10 cellular contexts compared by ENCODE assay signal in the genomic region with DNA sequence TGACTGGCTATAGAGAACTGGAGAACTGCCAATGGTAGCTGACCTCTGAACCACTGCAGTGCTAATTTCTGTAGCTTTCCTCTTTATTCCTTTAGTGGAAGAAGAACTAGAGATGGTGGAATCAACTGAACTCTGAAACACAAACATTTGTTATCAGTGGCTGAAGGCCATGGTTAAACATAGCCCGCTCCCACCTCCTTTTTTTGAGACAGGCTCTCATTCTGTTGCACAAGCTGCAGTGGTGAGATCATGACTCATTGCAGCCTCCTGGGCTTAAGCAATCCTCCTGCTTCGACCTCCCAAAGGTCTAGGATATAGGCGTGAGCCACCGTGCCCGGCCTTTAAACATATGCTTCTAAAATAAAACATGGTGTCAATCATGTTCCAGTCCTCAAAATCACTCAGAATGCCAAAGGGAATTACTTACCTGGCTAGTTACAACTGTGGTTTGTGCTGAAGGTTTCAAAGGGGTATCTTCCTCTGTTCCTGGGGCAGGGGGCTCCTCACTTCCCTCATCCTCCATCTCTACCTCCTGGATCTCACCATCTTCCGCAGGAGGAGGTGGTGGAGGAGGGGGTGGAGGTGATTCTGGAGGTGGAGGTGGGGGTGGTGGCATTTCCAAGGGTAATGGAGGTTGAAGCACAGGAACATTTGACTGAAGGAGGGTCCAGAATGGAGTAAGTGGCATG. TPM values are rescaled to one million over a fixed set of nuclear protein-coding genes. Genes with fewer than 3 reads are reported as not detected.
DNase-seq lines count a peak whose midpoint lies in the region; ATAC-seq, FAIRE-seq and TF ChIP-seq lines count a peak whose summit lies in the region.
"Had no signal": no experiment of that assay in that cellular context is flagged by ENCODE, and none has a peak within 500 bp of the region (broad histone marks: within the 10 kb centered on the region; RNA-seq: fewer than 3 reads in every experiment).

No MANE protein-coding gene starts in this region.

- in situ Hi-C loops in astrocyte of the spinal cord (cut with HindIII; ENCODE audit: low sequenced_read_pairs), result no loop called here
- in situ Hi-C loops in HepG2 (cut with HindIII; ENCODE audit: extremely low pct_ligation_motif_present, low pct_unique_long_range_greater_than_20kb), result loop anchor here (10.0 kb wide), 1 partner anchor 79 kb away; the partner anchor contains the start of gene MTCH2

- peaks cover 64 to 94% of the 10 kb centered on the region in 2 experiments for H3K36me3 ChIP-seq in HEK293 (ENCODE audit: control insufficient read depth in 2 of 2, insufficient read depth in 1 of 2, low read length in 2 of 2)
- H3K36me3 ChIP-seq in HepG2 (replicated peaks in 1 of 2; ENCODE audit: control insufficient read depth in 1 of 2, insufficient read depth in 2 of 2, low read length in 2 of 2), result peaks cover 13 to 39% of the 10 kb centered on the region in 2 experiments

- H3K4me1 ChIP-seq in HEK293 (ENCODE audit: control insufficient read depth, insufficient read depth, low read length) (peaks cover 3% of the 10 kb centered on the region; the same call in 1 of the 2 replicates), HepG2 (ENCODE audit: insufficient read depth, low read length) (peaks cover 67% of the 10 kb centered on the region)

- H3K27ac Mint-ChIP-seq in HFFc6, result no peak overlapping the region

- CTCF ChIA-PET in HEK293 (lab: Yijun Ruan, JAX) (no interaction called here), HepG2 (lab: Yijun Ruan, JAX; ENCODE audit: low intra/inter-chr PET ratio, low total read pairs) (interaction anchor here (0.6 kb wide), 1 partner anchor 123 kb away, joined by 3 read pairs; no protein-coding TSS in a partner anchor)

- no peak overlapping the region for H3K4me3 Mint-ChIP-seq in HFFc6

- H3K4me3 ChIP-seq in HEK293 (ENCODE audit: low read depth, low read length), result no peak overlapping the region
- no peak overlapping the region for H3K4me3 ChIP-seq in astrocyte of the spinal cord (ENCODE audit: low read depth, low read length)
- peak overlapping the region in 1 of 3 experiments; percentile 5; a peak in 1 of 6 replicates for H3K4me3 ChIP-seq in HepG2 (replicated peaks in 1 of 3; ENCODE audit: insufficient read depth in 1 of 3, low read depth in 2 of 3, low read length in 3 of 3)

- H3K4me2 ChIP-seq in HepG2 (ENCODE audit: low read depth, low read length), result no peak overlapping the region

- TF ChIP-seq POLR2A in HepG2 (IDR thresholded peaks at IDR 0.05; ENCODE audit: insufficient read depth in 1 of 2, low read depth in 2 of 2, low read length in 2 of 2), result 0 out of 4 replicates have a peak, but pooled peaks of 1 of the 2 experiments have one; percentile 10

- no peak overlapping the region for H2AFZ ChIP-seq in HepG2 (ENCODE audit: low read length)

- TF ChIP-seq CTCF in HEK293 (tag by site-specific recombination; IDR thresholded peaks at IDR 0.05), result no peak
- no peak for TF ChIP-seq CTCF in astrocyte of the spinal cord (IDR thresholded peaks at IDR 0.05; ENCODE audit: low read depth, low read length)
- TF ChIP-seq CTCF in HepG2 (CRISPR knock-in tag; IDR thresholded peaks at IDR 0.05), result no peak
- TF ChIP-seq CTCF in HFFc6 (IDR thresholded peaks at IDR 0.05), result no peak

- peak; percentile 96 for ATAC-seq in HepG2

- H3K27me3 Mint-ChIP-seq in HFFc6 (ENCODE audit: insufficient read depth), result peaks cover 1% of the 10 kb centered on the region; the same call in 1 of the 2 replicates

- intact Hi-C loops in HepG2 (cut with micrococcal nuclease; ENCODE audit: unreplicated experiment), result loop anchor here (1.0 kb wide), 1 partner anchor 82 kb away; the partner anchor contains the start of gene MTCH2

- H3K27ac ChIP-seq in HEK293 (ENCODE audit: extremely low read depth, low read depth, low read length) (peak overlapping the region; percentile 49; the same call in 1 of the 2 replicates), HepG2 (ENCODE audit: extremely low read length, insufficient read depth, low read length) (peak overlapping the region; percentile 67)

- BruUV-seq in HepG2 (replicated peaks; lab: Mats Ljungman, UMichigan), result no TSS peak

- peak; percentile 45 for DNase-seq in A172 (ENCODE audit: low spot score)
- DNase-seq in astrocyte of the spinal cord (ENCODE audit: low read depth, low spot score), result peak; percentile 59
- peak; percentile 98 for DNase-seq in HepG2 (ENCODE audit: low spot score)
- no peak for DNase-seq in DMS53 treated with DMSO at 0.1 percent for 48 hours (lab: John Stamatoyannopoulos, UW; ENCODE audit: unreplicated experiment)
- no peak for DNase-seq in hippocampal formation (lab: John Stamatoyannopoulos, UW)
- DNase-seq in HFFc6, result no peak
- DNase-seq in stimulated activated CD4-positive, alpha-beta T cell treated with anti-CD3 and anti-CD28 coated beads, Interleukin-12 subunit alpha, Interleukin-12 subunit beta, amount 100 ng/mL, for 4 hours, result no peak
- DNase-seq: DMS79, RPMI8226 had no signal

- no peak overlapping the region for H3K9ac ChIP-seq in HepG2 (ENCODE audit: insufficient read depth, low read depth, low read length)

- no peak for TF ChIP-seq RAD21 in HepG2 (CRISPR knock-in tag; IDR thresholded peaks at IDR 0.05)

- POLR2A ChIA-PET in HEK293 (lab: Yijun Ruan, JAX), result interaction anchor here (1.2 kb wide), 2 partner anchors 9 to 38 kb away, joined by 3 read pairs; partner anchors contain the start of gene AGBL2
- POLR2A ChIA-PET in HepG2 (lab: Yijun Ruan, JAX), result interaction anchor here (0.6 to 1.5 kb wide), 11 partner anchors 9 to 298 kb away, joined by 3 to 40 read pairs (median 4); partner anchors contain the start of genes AGBL2 and PSMC3

- H3K9me3 Mint-ChIP-seq in HFFc6, result no peaks in the 10 kb centered on the region

- H3K4me1 Mint-ChIP-seq in HFFc6 (ENCODE audit: low read depth), result no peaks in the 10 kb centered on the region

- H3K79me2 ChIP-seq in HepG2 (ENCODE audit: insufficient read depth, low read length), result no peaks in the 10 kb centered on the region

- peaks cover 2% of the 10 kb centered on the region; the same call in 1 of the 2 replicates for H4K20me1 ChIP-seq in HepG2 (ENCODE audit: insufficient read depth, low read length)

- H3K27me3 ChIP-seq in HepG2 (ENCODE audit: control insufficient read depth in 1 of 2, insufficient read depth in 2 of 2, low read length in 2 of 2), result no peaks in the 10 kb centered on the region

- WGBS in HepG2 (ENCODE audit: low lambda C conversion rate), result 9% methylated on average over 6 of the region's 6 CpGs

- peak; percentile 54 to 95; a peak in 2 of 4 replicates for TF ChIP-seq EP300 in HepG2 (IDR thresholded peaks at IDR 0.05; ENCODE audit: low read depth in 2 of 2, low read length in 2 of 2)
- TF ChIP-seq EP300 in HepG2 (CRISPR knock-in tag; IDR thresholded peaks at IDR 0.05; ENCODE audit: borderline replicate concordance), result peak; percentile 85; the same call in 1 of the 2 replicates

- FAIRE-seq in HepG2 (lab: Jason Lieb, UNC), result peak; percentile 98

- peaks cover 38% of the 10 kb centered on the region for H3K36me3 Mint-ChIP-seq in HFFc6 (ENCODE audit: low read depth)

- H3K9me3 ChIP-seq in HEK293 (ENCODE audit: control insufficient read depth, insufficient read depth, low read depth, low read length) (no peaks in the 10 kb centered on the region), HepG2 (ENCODE audit: low read length) (no peaks in the 10 kb centered on the region)

RNA-seq across cellular contexts. Expression of gene AGBL2, which starts 9.0 kb away (rescaled TPM):
- 1.8 and 2.8 TPM in 2 replicates for total RNA-seq in A172 (2014; rRNA removed; shearing (Covaris generic))
- 0.67 and 1.6 TPM in 2 replicates for total RNA-seq in HepG2 (2016; rRNA removed; fragmentation: Illumina TruSeq; extraction: Trizol)
- 1.1 and 1.4 TPM in 2 replicates for total RNA-seq in HepG2 (2016; cell fraction: cytosol; rRNA removed; fragmentation: Illumina TruSeq; extraction: Trizol; ENCODE audit: low read depth)
- 0.56 and 2.4 TPM in 2 replicates for total RNA-seq in HepG2 (2016; cell fraction: insoluble cytoplasmic fraction; rRNA removed; fragmentation: Illumina TruSeq; extraction: Trizol)
- 1.1 and 2.4 TPM in 2 replicates for total RNA-seq in HepG2 (2016; cell fraction: membrane; rRNA removed; fragmentation: Illumina TruSeq; extraction: Trizol)
- total RNA-seq in HepG2 (2016; cell fraction: nucleus; rRNA removed; fragmentation: Illumina TruSeq; extraction: Trizol), result 3.0 and 3.7 TPM in 2 replicates
- polyA plus RNA-seq in HepG2 (2011; rRNA removed), result 5.7 and 6.7 TPM in 2 replicates
- 1.2 and 1.6 TPM in 2 replicates for polyA plus RNA-seq in HepG2 (2011; cell fraction: cytosol; rRNA removed)
- polyA plus RNA-seq in HepG2 (2011; cell fraction: nucleus; rRNA removed), result 16.0 and 24.7 TPM in 2 replicates
- 1.6 and 2.1 TPM in 2 replicates for polyA plus RNA-seq in HepG2 (2012)
- polyA plus RNA-seq in HepG2 (2016; cell fraction: cytosol; fragmentation: Illumina TruSeq; extraction: Trizol; ENCODE audit: low read depth), result 0.08 and 0.57 TPM in 2 replicates
- polyA plus RNA-seq in HepG2 (2016; cell fraction: insoluble cytoplasmic fraction; fragmentation: Illumina TruSeq; extraction: Trizol; ENCODE audit: low read depth), result 0.80 and 1.1 TPM in 2 replicates
- polyA plus RNA-seq in HepG2 (2016; cell fraction: membrane; fragmentation: Illumina TruSeq; extraction: Trizol; ENCODE audit: low read depth), result 0.43 and 0.99 TPM in 2 replicates
- 10.3 and 15.4 TPM in 2 replicates for polyA plus RNA-seq in HepG2 (2016; cell fraction: nucleus; fragmentation: Illumina TruSeq; extraction: Trizol; ENCODE audit: insufficient read depth, low read depth)
- polyA minus RNA-seq in HepG2 (2011; rRNA and poly(A)+ RNA removed; ENCODE audit: low replicate concordance), result 3.9 and 7.2 TPM in 2 replicates
- polyA minus RNA-seq in HepG2 (2011; cell fraction: cytosol; rRNA and poly(A)+ RNA removed), result 0.59 and 2.4 TPM in 2 replicates
- 8.0 and 8.6 TPM in 2 replicates for polyA minus RNA-seq in HepG2 (2011; cell fraction: nucleus; rRNA and poly(A)+ RNA removed)
- total RNA-seq in HFFc6 (2021; fragmentation: NEBNext Ultra II Directional; extraction: Animal tissue kit (Norgen Biotek cat#: 25700)), result 1 to 10 TPM in 4 of 6 experiments, under 1 TPM in 2; 0.71 to 1.8 (median 1.2) TPM

RNA-seq across cellular contexts. Expression of gene FNBP4, which starts 43.0 kb away (rescaled TPM):
- 32.9 and 33.4 TPM in 2 replicates for total RNA-seq in A172 (2014; rRNA removed; shearing (Covaris generic))
- 44.4 and 72.1 TPM in 2 replicates for total RNA-seq in HepG2 (2016; rRNA removed; fragmentation: Illumina TruSeq; extraction: Trizol)
- 34.1 and 37.7 TPM in 2 replicates for total RNA-seq in HepG2 (2016; cell fraction: cytosol; rRNA removed; fragmentation: Illumina TruSeq; extraction: Trizol; ENCODE audit: low read depth)
- 41.6 and 65.6 TPM in 2 replicates for total RNA-seq in HepG2 (2016; cell fraction: insoluble cytoplasmic fraction; rRNA removed; fragmentation: Illumina TruSeq; extraction: Trizol)
- total RNA-seq in HepG2 (2016; cell fraction: membrane; rRNA removed; fragmentation: Illumina TruSeq; extraction: Trizol), result 24.3 and 28.2 TPM in 2 replicates
- total RNA-seq in HepG2 (2016; cell fraction: nucleus; rRNA removed; fragmentation: Illumina TruSeq; extraction: Trizol), result 135 and 141 TPM in 2 replicates
- 128 and 137 TPM in 2 replicates for polyA plus RNA-seq in HepG2 (2011; rRNA removed)
- polyA plus RNA-seq in HepG2 (2011; cell fraction: cytosol; rRNA removed), result 43.7 and 45.4 TPM in 2 replicates
- polyA plus RNA-seq in HepG2 (2011; cell fraction: nucleus; rRNA removed), result 499 and 533 TPM in 2 replicates
- 82.9 and 94.0 TPM in 2 replicates for polyA plus RNA-seq in HepG2 (2012)
- 3.9 and 4.3 TPM in 2 replicates for polyA plus RNA-seq in HepG2 (2016; cell fraction: cytosol; fragmentation: Illumina TruSeq; extraction: Trizol; ENCODE audit: low read depth)
- 37.3 and 40.3 TPM in 2 replicates for polyA plus RNA-seq in HepG2 (2016; cell fraction: insoluble cytoplasmic fraction; fragmentation: Illumina TruSeq; extraction: Trizol; ENCODE audit: low read depth)
- polyA plus RNA-seq in HepG2 (2016; cell fraction: membrane; fragmentation: Illumina TruSeq; extraction: Trizol; ENCODE audit: low read depth), result 7.9 and 9.9 TPM in 2 replicates
- polyA plus RNA-seq in HepG2 (2016; cell fraction: nucleus; fragmentation: Illumina TruSeq; extraction: Trizol; ENCODE audit: insufficient read depth, low read depth), result 217 and 230 TPM in 2 replicates
- 54.0 and 163 TPM in 2 replicates for polyA minus RNA-seq in HepG2 (2011; rRNA and poly(A)+ RNA removed; ENCODE audit: low replicate concordance)
- polyA minus RNA-seq in HepG2 (2011; cell fraction: cytosol; rRNA and poly(A)+ RNA removed), result 18.0 and 23.0 TPM in 2 replicates
- polyA minus RNA-seq in HepG2 (2011; cell fraction: nucleus; rRNA and poly(A)+ RNA removed), result 269 and 305 TPM in 2 replicates
- 10 to 100 TPM; 41.4 to 43.6 (median 42.3) TPM for total RNA-seq in HFFc6 (2021; fragmentation: NEBNext Ultra II Directional; extraction: Animal tissue kit (Norgen Biotek cat#: 25700))

Comparison
In these comparisons a context has a peak if more than half of its experiments do, and no peak if none do; other contexts are left out.
1. DNase-seq: peak in A172 (single experiment), astrocyte of the spinal cord (single experiment) and HepG2 (single experiment); none in DMS53 treated with DMSO at 0.1 percent for 48 hours (single experiment), hippocampal formation (0 of 2), HFFc6 (single experiment) and stimulated activated CD4-positive, alpha-beta T cell treated with anti-CD3 and anti-CD28 coated beads, Interleukin-12 subunit alpha, Interleukin-12 subunit beta, amount 100 ng/mL, for 4 hours (single experiment).